In genomic region chr3:44861412-44862220, GRCh38 we compare ENCODE assay signal across 8 cellular contexts. TPM values are rescaled to one million over a fixed set of nuclear protein-coding genes. Genes with fewer than 3 reads are reported as not detected.
A peak's percentile ranks its signal among the peaks of the same experiment; 100 is the strongest.
DNase-seq lines count a peak whose midpoint lies in the region; ATAC-seq and TF ChIP-seq lines count a peak whose summit lies in the region.

TSS of gene TMEM42 (plus strand) at chr3:44861912. CDS start at chr3:44861925, 13 bp downstream.

- H3F3A ChIP-seq in DOHH2 (ENCODE audit: control insufficient read depth, insufficient read depth), result 0 out of 2 replicates have a peak, but pooled peaks cover 3% of the 10 kb centered on the region

- no peak for TF ChIP-seq CTCF in DOHH2 (IDR thresholded peaks at IDR 0.05; ENCODE audit: low read depth, low read length, poor library complexity, severe bottlenecking)
- TF ChIP-seq CTCF in KMS-11 (conservative IDR thresholded peaks at IDR 0.05; ENCODE audit: low read depth, low read length), result no peak
- peak; percentile 30 for TF ChIP-seq CTCF in foreskin fibroblast (IDR thresholded peaks at IDR 0.05; ENCODE audit: low read depth, low read length)
- TF ChIP-seq CTCF in neural crest cell (conservative IDR thresholded peaks at IDR 0.05), result no peak

- H3K27ac ChIP-seq in DOHH2 (ENCODE audit: low read depth, low read length) (no peak within 1 kb of the TSS), KMS-11 (peak within 1 kb of the TSS; percentile 58), stomach smooth muscle (ENCODE audit: low read length) (peak within 1 kb of the TSS; percentile 86)

- peak; percentile 91 for ATAC-seq in GM21619 (IDR thresholded peaks at IDR 0.05; ENCODE audit: unreplicated experiment)

- H2AFZ ChIP-seq in KMS-11 (ENCODE audit: low read depth), result peak within 1 kb of the TSS; percentile 57

- no peaks in the 10 kb centered on the region for H3K9me3 Mint-ChIP-seq in neural crest cell

- H3K27ac Mint-ChIP-seq in neural crest cell (ENCODE audit: unreplicated experiment), result peak within 1 kb of the TSS; percentile 91

- H3K36me3 ChIP-seq in DOHH2 (ENCODE audit: control insufficient read depth, low read length) (peaks cover 13% of the 10 kb centered on the region; the same call in 1 of the 2 replicates), KMS-11 (ENCODE audit: insufficient read depth) (no peaks in the 10 kb centered on the region), stomach smooth muscle (ENCODE audit: control insufficient read depth in 2 of 2, insufficient read depth in 2 of 2, low read length in 2 of 2) (peaks cover 0 to 4% of the 10 kb centered on the region in 2 donors)

- peak within 1 kb of the TSS; percentile 76; the same call in 1 of the 2 replicates for H3K9ac ChIP-seq in KMS-11
- peak within 1 kb of the TSS; percentile 87 to 91 for H3K9ac ChIP-seq in stomach smooth muscle (ENCODE audit: low read length in 2 of 2)

- H3K4me1 ChIP-seq in DOHH2 (ENCODE audit: control insufficient read depth, low read length) (peaks cover 12% of the 10 kb centered on the region), KMS-11 (ENCODE audit: low read depth, poor library complexity, severe bottlenecking) (peaks cover 43% of the 10 kb centered on the region), stomach smooth muscle (ENCODE audit: control insufficient read depth, insufficient read depth, low read length) (peaks cover 21% of the 10 kb centered on the region)

- H3K79me2 ChIP-seq in DOHH2 (ENCODE audit: control insufficient read depth, low read length), result peaks cover 9% of the 10 kb centered on the region
- no peaks in the 10 kb centered on the region for H3K79me2 ChIP-seq in KMS-11 (ENCODE audit: insufficient read depth, low read depth)

- H3K27me3 ChIP-seq in DOHH2 (ENCODE audit: control insufficient read depth, low read length), result no peaks in the 10 kb centered on the region
- H3K27me3 ChIP-seq in KMS-11 (ENCODE audit: insufficient read depth, low read depth), result no peaks in the 10 kb centered on the region
- H3K27me3 ChIP-seq in stomach smooth muscle (ENCODE audit: control insufficient read depth in 1 of 2, insufficient read depth in 2 of 2, low read length in 2 of 2), result no peaks in the 10 kb centered on the region

- H3K4me2 ChIP-seq in DOHH2 (ENCODE audit: low read length) (peak within 1 kb of the TSS; percentile 86), KMS-11 (peak within 1 kb of the TSS; percentile 59)

- H3K27me3 Mint-ChIP-seq in neural crest cell (ENCODE audit: low read depth), result no peaks in the 10 kb centered on the region

- H3K4me3 ChIP-seq in DOHH2 (ENCODE audit: low read length), result peak within 1 kb of the TSS; percentile 77
- H3K4me3 ChIP-seq in KMS-11 (IDR thresholded peaks at IDR 0.05; ENCODE audit: insufficient read depth, low read depth, low read length), result peak within 1 kb of the TSS; percentile 42
- peak within 1 kb of the TSS; percentile 65 to 85 for H3K4me3 ChIP-seq in foreskin fibroblast (ENCODE audit: low read depth in 1 of 2, low read length in 2 of 2)
- H3K4me3 ChIP-seq in stomach smooth muscle (ENCODE audit: low read length in 2 of 2), result peak within 1 kb of the TSS; percentile 84 to 86

- H3K9me3 ChIP-seq in DOHH2 (ENCODE audit: control insufficient read depth, insufficient read depth, low read length) (no peaks in the 10 kb centered on the region), stomach smooth muscle (ENCODE audit: control insufficient read depth in 2 of 2, low read length in 2 of 2) (no peaks in the 10 kb centered on the region)

- H4K20me1 ChIP-seq in DOHH2 (ENCODE audit: control insufficient read depth, insufficient read depth, low read depth, low read length), result no peaks in the 10 kb centered on the region
- H4K20me1 ChIP-seq in KMS-11 (ENCODE audit: insufficient read depth), result no peaks in the 10 kb centered on the region

- H3K4me1 Mint-ChIP-seq in neural crest cell, result peaks cover 20% of the 10 kb centered on the region

- peak within 1 kb of the TSS; percentile 91 for H3K4me3 Mint-ChIP-seq in neural crest cell

- H3K36me3 Mint-ChIP-seq in neural crest cell (ENCODE audit: low read depth), result peaks cover 8% of the 10 kb centered on the region

- DNase-seq in SHP77 (lab: John Stamatoyannopoulos, UW) (peak; percentile 89 to 93), foreskin fibroblast (peak; percentile 94 to 97), neural crest cell (ENCODE audit: low read depth, low spot score) (peak; percentile 82)
- peak; percentile 79 for DNase-seq in activated gamma-delta T cell treated with anti-CD3 and anti-CD28 coated beads, Interleukin-2, amount 50 U/mL, for 16 hours (ENCODE audit: low read depth)

- H3K9me2 ChIP-seq in DOHH2 (replicated peaks; ENCODE audit: control insufficient read depth, low read length), result no peaks in the 10 kb centered on the region

RNA-seq across cellular contexts. Expression of gene TMEM42, which starts in this region (rescaled TPM):
- total RNA-seq in neural crest cell, result 8.0 and 9.5 TPM in 2 replicates
